19 cellular contexts compared by ENCODE assay signal in genomic region chr10:42941790-42942189, GRCh38.
"Had no signal": no experiment of that assay in that cellular context is flagged by ENCODE, and none has a peak within 500 bp of the region (broad histone marks: within the 10 kb centered on the region; RNA-seq: fewer than 3 reads in every experiment).

No MANE protein-coding gene starts in this region.

- H3K36me3 Mint-ChIP-seq: activated naive CD8-positive, alpha-beta T cell treated with anti-CD3 and anti-CD28 coated beads for 36 hours had no signal

- ATAC-seq: effector memory CD8-positive, alpha-beta T cell; gastrocnemius medialis had no signal

- H3K4me1 Mint-ChIP-seq: activated naive CD8-positive, alpha-beta T cell treated with anti-CD3 and anti-CD28 coated beads for 36 hours had no signal

- H3K9me3 Mint-ChIP-seq: activated naive CD8-positive, alpha-beta T cell treated with anti-CD3 and anti-CD28 coated beads for 36 hours; effector memory CD8-positive, alpha-beta T cell had no signal

- H3K27ac Mint-ChIP-seq: activated naive CD8-positive, alpha-beta T cell treated with anti-CD3 and anti-CD28 coated beads for 36 hours; effector memory CD8-positive, alpha-beta T cell; nephron progenitor cell; progenitor cell of endocrine pancreas had no signal

- DNase-seq: activated CD4-positive, alpha-beta T cell treated with anti-CD3 and anti-CD28 coated beads for 48 hours; activated CD4-positive, alpha-beta T cell treated with anti-CD3 and anti-CD28 coated beads, Interleukin-2, amount 50 U/mL, for 48 hours; activated effector memory CD4-positive, alpha-beta T cell treated with Interleukin-2 at 50 U/mL for 16 hours; activated naive CD4-positive, alpha-beta T cell treated with Interleukin-2 at 50 U/mL for 16 hours; activated naive CD8-positive, alpha-beta T cell treated with anti-CD3 and anti-CD28 coated beads for 36 hours; aorta; cerebellar nuclear complex; cortex of kidney; effector memory CD8-positive, alpha-beta T cell; erythroblast; gastrocnemius medialis; glutamatergic neuron; left ventricle myocardium inferior; mesendoderm; nephron progenitor cell; ovary; stimulated activated CD4-positive, alpha-beta T cell treated with anti-CD3 and anti-CD28 coated beads, Interleukin-15, amount 100 ng/mL, for 24 hours; stimulated activated naive CD4-positive, alpha-beta T cell had no signal

- H3K4me3 Mint-ChIP-seq: activated naive CD8-positive, alpha-beta T cell treated with anti-CD3 and anti-CD28 coated beads for 36 hours; effector memory CD8-positive, alpha-beta T cell; nephron progenitor cell had no signal
